ENCODE assay signal across 8 cellular contexts in genomic region chr16:68396481-68396880, GRCh38. TPM values are rescaled to one million over a fixed set of nuclear protein-coding genes. Genes with fewer than 3 reads are reported as not detected.
A peak's percentile ranks its signal among the peaks of the same experiment; 100 is the strongest.
DNase-seq lines count a peak whose midpoint lies in the region; ATAC-seq and TF ChIP-seq lines count a peak whose summit lies in the region.

No MANE protein-coding gene starts in this region.

- in situ Hi-C loops in astrocyte of the cerebellum (cut with HindIII; ENCODE audit: low sequenced_read_pairs): loop anchor here (5.0 kb wide), 1 partner anchor 79 kb away; no protein-coding TSS in a partner anchor

- DNase-seq in A172 (ENCODE audit: low spot score): peak; percentile 16
- no peak for DNase-seq in GM10248 (ENCODE audit: extremely low spot score)
- DNase-seq in RPMI8226: peak; percentile 71
- DNase-seq in astrocyte of the cerebellum (ENCODE audit: low read depth): no peak
- peak; percentile 16 to 75 (median 52) for DNase-seq in stimulated activated naive CD4-positive, alpha-beta T cell (lab: John Stamatoyannopoulos, UW)
- no peak for DNase-seq in cerebellar cortex (ENCODE audit: low spot score)

- no peaks in the 10 kb centered on the region for H3K36me3 ChIP-seq in liver (ENCODE audit: control insufficient read depth in 4 of 4, insufficient read depth in 3 of 4, low read depth in 1 of 4, low read length in 3 of 4)

- H3K4me3 ChIP-seq in astrocyte of the cerebellum (ENCODE audit: low read depth, low read length) (no peak overlapping the region), liver (ENCODE audit: low read depth in 1 of 3, low read length in 3 of 3) (no peak overlapping the region)

- H3K4me1 ChIP-seq in liver (ENCODE audit: control insufficient read depth in 4 of 4, insufficient read depth in 4 of 4, low read length in 3 of 4): peaks cover 3 to 13% (median 10%) of the 10 kb centered on the region in 4 donors

- no peak overlapping the region for H3K27ac ChIP-seq in liver (ENCODE audit: low read depth in 1 of 2, low read length in 2 of 2)

- H3K9me3 ChIP-seq in liver (ENCODE audit: control insufficient read depth in 4 of 4, low read length in 3 of 4): no peaks in the 10 kb centered on the region

- POLR2A ChIA-PET in GM10248 (lab: Yijun Ruan, JAX): no interaction called here

- TF ChIP-seq RAD21 in liver (IDR thresholded peaks at IDR 0.05): peak; percentile 94

- H3K9ac ChIP-seq in liver (ENCODE audit: low read depth in 1 of 2, low read length in 2 of 2): no peak overlapping the region

- CTCF ChIA-PET in GM10248 (lab: Yijun Ruan, JAX): interaction anchor here (1.0 to 5.7 kb wide), 20 partner anchors 11 to 124 kb away, joined by 3 to 52 read pairs (median 4); no protein-coding TSS in a partner anchor

- peak; percentile 40 for TF ChIP-seq CTCF in GM10248 (IDR thresholded peaks at IDR 0.05; ENCODE audit: control extremely low read depth, extremely low read depth, low read depth, missing control alignments)
- TF ChIP-seq CTCF in astrocyte of the cerebellum (IDR thresholded peaks at IDR 0.05; ENCODE audit: low read depth, low read length, missing control alignments): peak; percentile 52
- TF ChIP-seq CTCF in liver (IDR thresholded peaks at IDR 0.05; ENCODE audit: low read depth, low read length, missing input control): peak; percentile 91

- no peak for ATAC-seq in GM18861 (IDR thresholded peaks at IDR 0.05; ENCODE audit: unreplicated experiment)

- H3K27me3 ChIP-seq in liver (ENCODE audit: control insufficient read depth in 4 of 4, insufficient read depth in 4 of 4, low read length in 3 of 4): no peaks in the 10 kb centered on the region

- WGBS in liver: 16% methylated on average over 6 of the region's 6 CpGs

TF ChIP-seq in liver, 16 proteins besides CTCF, POLR2A, EP300 and RAD21:
- TF ChIP-seq ATF3 (IDR thresholded peaks at IDR 0.05): no peak
- peak; percentile 13 to 38 for TF ChIP-seq HNF4A (conservative IDR thresholded peaks at IDR 0.05)
- TF ChIP-seq JUND (IDR thresholded peaks at IDR 0.05): no peak
- peak; percentile 66 for TF ChIP-seq FOXA2 (IDR thresholded peaks at IDR 0.05)
- peak; percentile 11 for TF ChIP-seq SP1 (IDR thresholded peaks at IDR 0.05)
- peak; percentile 71 for TF ChIP-seq FOXA1 (IDR thresholded peaks at IDR 0.05)
- no peak for TF ChIP-seq YY1 (IDR thresholded peaks at IDR 0.05)
- peak; percentile 45 for TF ChIP-seq REST (IDR thresholded peaks at IDR 0.05)
- peak; percentile 25 to 30 for TF ChIP-seq RXRA (IDR thresholded peaks at IDR 0.05)

RNA-seq across cellular contexts. Expression of gene SMPD3, which starts 51.8 kb away (rescaled TPM):
- total RNA-seq in A172 (2014; rRNA removed; shearing (Covaris generic)): 0.12 and 0.65 TPM in 2 replicates
- 10 to 100 TPM in 1 of 2 donors, under 1 TPM in 1; 0.33 to 10.6 TPM for total RNA-seq in liver
- 1 to 10 TPM in 1 of 2 donors, under 1 TPM in 1; 0.92 to 4.6 TPM for polyA plus RNA-seq in liver

Comparison
In these comparisons a context has a peak if more than half of its experiments do, and no peak if none do; other contexts are left out.
1. DNase-seq: peak in A172 (single experiment), RPMI8226 (single experiment) and stimulated activated naive CD4-positive, alpha-beta T cell (6 of 6); none in GM10248 (single experiment), astrocyte of the cerebellum (single experiment) and cerebellar cortex (single experiment).
2. CTCF ChIP-seq: peak in every context shown above with its lines; median percentile 91 in liver; 52 in astrocyte of the cerebellum; 40 in GM10248.